In genomic region chr11:707817-708420, GRCh38 we compare ENCODE assay signal across 14 cellular contexts. TPM values are rescaled to one million over a fixed set of nuclear protein-coding genes. Genes with fewer than 3 reads are reported as not detected.
DNase-seq lines count a peak whose midpoint lies in the region; ATAC-seq and TF ChIP-seq lines count a peak whose summit lies in the region.
"Had no signal": no experiment of that assay in that cellular context is flagged by ENCODE, and none has a peak within 500 bp of the region (broad histone marks: within the 10 kb centered on the region; RNA-seq: fewer than 3 reads in every experiment).

No MANE protein-coding gene starts in this region.

- H3K79me2 ChIP-seq in PC-3 (ENCODE audit: low read length): peaks cover 51% of the 10 kb centered on the region

- H3F3A ChIP-seq in PC-3 (ENCODE audit: low read length, unreplicated experiment): no peaks in the 10 kb centered on the region

- DNase-seq in PC-3 (peak; percentile 46), esophagus squamous epithelium (lab: John Stamatoyannopoulos, UW) (no peak), posterior vena cava (ENCODE audit: low spot score) (peak; percentile 81), amygdala (lab: John Stamatoyannopoulos, UW) (no peak), NCI-H510A treated with DMSO at 0.1 percent for 48 hours (lab: John Stamatoyannopoulos, UW) (no peak)
- DNase-seq in activated CD4-positive, CD25-positive, alpha-beta regulatory T cell treated with anti-CD3 and anti-CD28 coated beads, Interleukin-2, amount 50 U/mL, for 72 hours: no peak
- DNase-seq: CD4-positive, CD25-positive, alpha-beta regulatory T cell; left cardiac atrium; NCI-H1417 treated with DMSO at 0.1 percent for 48 hours; stimulated activated naive CD8-positive, alpha-beta T cell treated with anti-CD3 and anti-CD28 coated beads, Interleukin-15, Interleukin-2, amounts not matched to agents 100 U/mL and 50 U/mL, for 24 hours had no signal

- H3K9ac ChIP-seq in BLaER1 treated with 17β-estradiol and CSF1 and Interleukin-3, amounts not matched to agents 10 nM and 100 nM: peak overlapping the region in 1 of 11 experiments; percentile 3; a peak in 1 of 22 replicates
- peak overlapping the region; percentile 88 for H3K9ac ChIP-seq in PC-3 (ENCODE audit: low read length)

- no peak overlapping the region for H3K27ac ChIP-seq in BLaER1 treated with 17β-estradiol and CSF1 and Interleukin-3, amounts not matched to agents 10 nM and 100 nM
- H3K27ac ChIP-seq in PC-3 (ENCODE audit: low read length): peak overlapping the region; percentile 80
- H3K27ac ChIP-seq in esophagus squamous epithelium: peak overlapping the region; percentile 91 to 98 (median 94)

- H4K20me1 ChIP-seq in BLaER1 treated with 17β-estradiol and CSF1 and Interleukin-3, amounts not matched to agents 10 nM and 100 nM: peaks cover 0 to 55% (median 35%) of the 10 kb centered on the region in 11 experiments; a peak in 17 of 22 replicates
- no peaks in the 10 kb centered on the region; the same call in 1 of the 2 replicates for H4K20me1 ChIP-seq in PC-3 (ENCODE audit: low read length)

- intact Hi-C loops in PC-3 (cut with micrococcal nuclease): no loop called here
- intact Hi-C loops in esophagus squamous epithelium (cut with DNase I): no loop called here
- intact Hi-C loops in posterior vena cava (cut with DNase I): no loop called here

- no peak for TF ChIP-seq POLR2A in esophagus squamous epithelium (IDR thresholded peaks at IDR 0.05)

- TF ChIP-seq CTCF in PC-3 (conservative IDR thresholded peaks at IDR 0.05; ENCODE audit: low read depth, low read length): no peak
- no peak for TF ChIP-seq CTCF in esophagus squamous epithelium (IDR thresholded peaks at IDR 0.05)

- peak overlapping the region; percentile 28; the same call in 1 of the 2 replicates for H2AFZ ChIP-seq in PC-3 (ENCODE audit: low read length)

- H3K4me3 ChIP-seq in BLaER1 treated with 17β-estradiol and CSF1 and Interleukin-3, amounts not matched to agents 10 nM and 100 nM: no peak overlapping the region
- peak overlapping the region; percentile 97 for H3K4me3 ChIP-seq in PC-3 (ENCODE audit: low read length)
- H3K4me3 ChIP-seq in esophagus squamous epithelium: peak overlapping the region; percentile 63 to 87 (median 76)

- no peak for ATAC-seq in PC-3
- ATAC-seq in GM21529 (IDR thresholded peaks at IDR 0.05; ENCODE audit: unreplicated experiment): no peak
- ATAC-seq: activated CD4-positive, CD25-positive, alpha-beta regulatory T cell treated with anti-CD3 and anti-CD28 coated beads, Interleukin-2, amount 50 U/mL, for 24 hours; activated naive CD4-positive, alpha-beta T cell treated with anti-CD3 and anti-CD28 coated beads, Interleukin-2, amount 50 U/mL, for 72 hours; stimulated activated naive CD8-positive, alpha-beta T cell treated with anti-CD3 and anti-CD28 coated beads, Interleukin-15, Interleukin-2, amounts not matched to agents 100 U/mL and 50 U/mL, for 24 hours had no signal

- CTCF ChIA-PET in PC-3 (lab: Charles Lee): no interaction called here

- no TSS peak for BruUV-seq in PC-3 (replicated peaks; lab: Mats Ljungman, UMichigan)

- POLR2A ChIA-PET in PC-3 (lab: Charles Lee; ENCODE audit: unreplicated experiment): no interaction called here

- H3K27me3 ChIP-seq in BLaER1 treated with 17β-estradiol and CSF1 and Interleukin-3, amounts not matched to agents 10 nM and 100 nM: peaks cover 57 to 75% (median 68%) of the 10 kb centered on the region in 11 experiments
- H3K27me3 ChIP-seq in PC-3 (ENCODE audit: low read length): no peaks in the 10 kb centered on the region
- H3K27me3 ChIP-seq in esophagus squamous epithelium: peaks cover 0 to 36% (median 0%) of the 10 kb centered on the region in 4 donors

- WGBS in esophagus squamous epithelium, 2 donors: 52 to 70% methylated on average over 2 to 6 of the region's 16 CpGs

- H3K36me3 ChIP-seq in BLaER1 treated with 17β-estradiol and CSF1 and Interleukin-3, amounts not matched to agents 10 nM and 100 nM: peaks cover 0 to 20% (median 14%) of the 10 kb centered on the region in 11 experiments; a peak in 13 of 22 replicates
- H3K36me3 ChIP-seq in PC-3 (ENCODE audit: low read depth, low read length): no peaks in the 10 kb centered on the region
- peaks cover 0 to 57% (median 8%) of the 10 kb centered on the region in 3 donors for H3K36me3 ChIP-seq in esophagus squamous epithelium

- H3K4me1 ChIP-seq in BLaER1 treated with 17β-estradiol and CSF1 and Interleukin-3, amounts not matched to agents 10 nM and 100 nM: peaks cover 29 to 62% (median 46%) of the 10 kb centered on the region in 10 experiments
- H3K4me1 ChIP-seq in PC-3 (ENCODE audit: insufficient read depth, low read length): peaks cover 34% of the 10 kb centered on the region
- peaks cover 40 to 92% (median 55%) of the 10 kb centered on the region in 3 donors for H3K4me1 ChIP-seq in esophagus squamous epithelium

- H3K4me2 ChIP-seq in BLaER1 treated with 17β-estradiol and CSF1 and Interleukin-3, amounts not matched to agents 10 nM and 100 nM: peak overlapping the region in 9 of 11 experiments; percentile 9 to 82 (median 55); a peak in 15 of 22 replicates
- H3K4me2 ChIP-seq in PC-3 (ENCODE audit: low read length): peak overlapping the region; percentile 99

- H3K9me3 ChIP-seq in BLaER1 treated with 17β-estradiol and CSF1 and Interleukin-3, amounts not matched to agents 10 nM and 100 nM (replicated peaks in 1 of 11): no peaks in the 10 kb centered on the region
- no peaks in the 10 kb centered on the region for H3K9me3 ChIP-seq in PC-3 (ENCODE audit: low read length)
- H3K9me3 ChIP-seq in esophagus squamous epithelium: no peaks in the 10 kb centered on the region

- H3K9me2 ChIP-seq in PC-3 (replicated peaks; ENCODE audit: low read length): no peaks in the 10 kb centered on the region

RNA-seq across cellular contexts. Expression of gene EPS8L2, which starts 1.9 kb away (rescaled TPM):
- total RNA-seq in PC-3 (2014; rRNA removed) (127 and 200 TPM in 2 replicates), esophagus squamous epithelium (100 to 1,000 TPM; 163 to 367 (median 238) TPM), posterior vena cava (10 to 100 TPM; 23.8 to 38.3 TPM)

RNA-seq across cellular contexts. Expression of gene TMEM80, which starts 12.3 kb away (rescaled TPM):
- total RNA-seq in PC-3 (2014; rRNA removed): 10.8 and 16.2 TPM in 2 replicates
- 10 to 100 TPM; 16.1 to 55.3 (median 18.1) TPM for total RNA-seq in esophagus squamous epithelium
- total RNA-seq in posterior vena cava: 10 to 100 TPM; 13.5 to 19.3 TPM

RNA-seq across cellular contexts. Expression of gene DEAF1, which starts 12.9 kb away (rescaled TPM):
- total RNA-seq in PC-3 (2014; rRNA removed): 31.9 and 42.8 TPM in 2 replicates
- total RNA-seq in esophagus squamous epithelium: 10 to 100 TPM; 18.3 to 45.0 (median 25.4) TPM
- 10 to 100 TPM; 22.9 to 25.5 TPM for total RNA-seq in posterior vena cava

RNA-seq across cellular contexts. Expression of gene TALDO1, which starts 39.3 kb away (rescaled TPM):
- 287 and 326 TPM in 2 replicates for total RNA-seq in PC-3 (2014; rRNA removed)
- 100 to 1,000 TPM; 311 to 629 (median 504) TPM for total RNA-seq in esophagus squamous epithelium
- 100 to 1,000 TPM in 1 of 2 donors, 10 to 100 TPM in 1; 76.8 to 109 TPM for total RNA-seq in posterior vena cava

Comparison
In these comparisons a context has a peak if more than half of its experiments do, and no peak if none do; other contexts are left out.
1. H3K27ac ChIP-seq: peak in PC-3 (single experiment) and esophagus squamous epithelium (4 of 4); none in BLaER1 treated with 17β-estradiol and CSF1 and Interleukin-3, amounts not matched to agents 10 nM and 100 nM (0 of 11).
2. H3K4me3 ChIP-seq: peak in PC-3 (single experiment) and esophagus squamous epithelium (4 of 4); none in BLaER1 treated with 17β-estradiol and CSF1 and Interleukin-3, amounts not matched to agents 10 nM and 100 nM (0 of 10).
3. DNase-seq: peak in PC-3 (single experiment) and posterior vena cava (single experiment); none in esophagus squamous epithelium (single experiment), activated CD4-positive, CD25-positive, alpha-beta regulatory T cell treated with anti-CD3 and anti-CD28 coated beads, Interleukin-2, amount 50 U/mL, for 72 hours (single experiment), amygdala (0 of 56) and NCI-H510A treated with DMSO at 0.1 percent for 48 hours (single experiment).